In genomic region chr15:78065284-78065872, GRCh38 we compare ENCODE assay signal across 9 cellular contexts. TPM values are rescaled to one million over a fixed set of nuclear protein-coding genes. Genes with fewer than 3 reads are reported as not detected.
DNase-seq lines count a peak whose midpoint lies in the region; ATAC-seq, FAIRE-seq and TF ChIP-seq lines count a peak whose summit lies in the region.
"Had no signal": no experiment of that assay in that cellular context is flagged by ENCODE, and none has a peak within 500 bp of the region (broad histone marks: within the 10 kb centered on the region; RNA-seq: fewer than 3 reads in every experiment).

No MANE protein-coding gene starts in this region.

- no peaks in the 10 kb centered on the region for H3K9me1 ChIP-seq in endothelial cell of umbilical vein (replicated peaks; ENCODE audit: control insufficient read depth, extremely low read depth, insufficient read depth, low read length)

- POLR2A ChIA-PET in endothelial cell of umbilical vein (lab: Charles Lee) = no interaction called here

- dilution Hi-C loops in endothelial cell of umbilical vein (cut with MboI; ENCODE audit: extremely low pct_ligation_motif_present, low sequenced_read_pairs) = no loop called here

- H3K4me3 ChIP-seq in GM06990 (replicated peaks; ENCODE audit: low read depth, low read length) (peak overlapping the region; percentile 49), Peyer's patch (peak overlapping the region in 1 of 4 donors; percentile 20), endothelial cell of umbilical vein (replicated peaks in 1 of 3; ENCODE audit: insufficient read depth in 1 of 3, low read depth in 1 of 3, low read length in 3 of 3) (no peak overlapping the region)

- peak overlapping the region; percentile 39 for H3K4me2 ChIP-seq in endothelial cell of umbilical vein (ENCODE audit: insufficient read depth, low read length)

- TF ChIP-seq POLR2A in Peyer's patch (IDR thresholded peaks at IDR 0.05) = no peak
- no peak for TF ChIP-seq POLR2A in endothelial cell of umbilical vein (IDR thresholded peaks at IDR 0.05; ENCODE audit: low read depth, low read length)

- ATAC-seq in GM19035 (IDR thresholded peaks at IDR 0.05; ENCODE audit: unreplicated experiment) (no peak), HG03175 (IDR thresholded peaks at IDR 0.05; ENCODE audit: unreplicated experiment) (no peak), HG03442 (IDR thresholded peaks at IDR 0.05; ENCODE audit: unreplicated experiment) (no peak)

- DNase-seq in GM06990 (ENCODE audit: extremely low read depth, insufficient read length) = no peak
- peak in 1 of 3 donors; percentile 79 for DNase-seq in Peyer's patch
- peak; percentile 68 for DNase-seq in endothelial cell of umbilical vein (ENCODE audit: low read depth, low spot score)
- DNase-seq in myocyte (ENCODE audit: low read depth) = peak; percentile 98
- DNase-seq in OCI-M2 (lab: John Stamatoyannopoulos, UW; ENCODE audit: unreplicated experiment) = no peak

- no peaks in the 10 kb centered on the region for H3K27me3 ChIP-seq in GM06990 (replicated peaks; ENCODE audit: control insufficient read depth, insufficient read depth, low read length)
- no peaks in the 10 kb centered on the region for H3K27me3 ChIP-seq in Peyer's patch
- no peaks in the 10 kb centered on the region for H3K27me3 ChIP-seq in endothelial cell of umbilical vein (ENCODE audit: control insufficient read depth in 2 of 2, insufficient read depth in 2 of 2, low read length in 2 of 2)

- FAIRE-seq in endothelial cell of umbilical vein (lab: Jason Lieb, UNC) = peak; percentile 74

- H3K36me3 ChIP-seq in GM06990 (ENCODE audit: control insufficient read depth, insufficient read depth, low read length) (no peaks in the 10 kb centered on the region), Peyer's patch (no peaks in the 10 kb centered on the region), endothelial cell of umbilical vein (ENCODE audit: control insufficient read depth in 2 of 2, extremely low read depth in 1 of 2, insufficient read depth in 2 of 2, low read length in 2 of 2) (no peaks in the 10 kb centered on the region)

- no TSS peak for BruUV-seq in endothelial cell of umbilical vein (replicated peaks; lab: Mats Ljungman, UMichigan)

- no peak for TF ChIP-seq CTCF in GM06990 (IDR thresholded peaks at IDR 0.05; ENCODE audit: insufficient read depth, low read length, poor library complexity, severe bottlenecking)
- no peak for TF ChIP-seq CTCF in Peyer's patch (IDR thresholded peaks at IDR 0.05)
- no peak for TF ChIP-seq CTCF in endothelial cell of umbilical vein (IDR thresholded peaks at IDR 0.05; ENCODE audit: extremely low read depth in 1 of 2, insufficient read depth in 1 of 2, low read depth in 1 of 2, low read length in 2 of 2)

- H3K9ac ChIP-seq in endothelial cell of umbilical vein (replicated peaks; ENCODE audit: extremely low read depth, insufficient read depth, low read length) = peak overlapping the region; percentile 16

- no peak overlapping the region for H2AFZ ChIP-seq in endothelial cell of umbilical vein (ENCODE audit: low read depth, low read length)

- H3K79me2 ChIP-seq in endothelial cell of umbilical vein (ENCODE audit: control insufficient read depth, insufficient read depth, low read length) = peaks cover 82% of the 10 kb centered on the region

- H3K9me3 ChIP-seq in Peyer's patch (no peaks in the 10 kb centered on the region), endothelial cell of umbilical vein (replicated peaks; ENCODE audit: control insufficient read depth, insufficient read depth, low read length) (no peaks in the 10 kb centered on the region)

- intact Hi-C loops in endothelial cell of umbilical vein (cut with micrococcal nuclease) = loop anchor here (2.0 kb wide), 1 partner anchor 15 kb away; no protein-coding TSS in a partner anchor

- H4K20me1 ChIP-seq in endothelial cell of umbilical vein (replicated peaks; ENCODE audit: control insufficient read depth, extremely low read depth, insufficient read depth, low read length) = no peaks in the 10 kb centered on the region

- H3K27ac ChIP-seq in Peyer's patch = peak overlapping the region; percentile 70 to 87 (median 80)
- H3K27ac ChIP-seq in endothelial cell of umbilical vein (ENCODE audit: insufficient read depth, low read depth, low read length) = peak overlapping the region; percentile 27

- H3K4me1 ChIP-seq in Peyer's patch = peaks cover 6 to 93% (median 34%) of the 10 kb centered on the region in 4 donors
- peaks cover 61% of the 10 kb centered on the region for H3K4me1 ChIP-seq in endothelial cell of umbilical vein (ENCODE audit: control insufficient read depth, extremely low read depth, insufficient read depth, low read length)

- CTCF ChIA-PET in endothelial cell of umbilical vein (lab: Charles Lee) = interaction anchor here (0.6 to 1.0 kb wide), 3 partner anchors 13 to 30 kb away, joined by 3 to 6 read pairs (median 3); no protein-coding TSS in a partner anchor

TF ChIP-seq in endothelial cell of umbilical vein, 7 proteins besides CTCF, POLR2A, EP300 and RAD21:
- TF ChIP-seq, protein P1, sequence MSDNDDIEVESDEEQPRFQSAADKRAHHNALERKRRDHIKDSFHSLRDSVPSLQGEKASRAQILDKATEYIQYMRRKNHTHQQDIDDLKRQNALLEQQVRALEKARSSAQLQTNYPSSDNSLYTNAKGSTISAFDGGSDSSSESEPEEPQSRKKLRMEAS (IDR thresholded peaks at IDR 0.05; ENCODE audit: insufficient read depth, insufficient read length) = no peak
- TF ChIP-seq POLR2AphosphoS5 (IDR thresholded peaks at IDR 0.05; ENCODE audit: insufficient read depth, low read depth, low read length) = peak; percentile 52

RNA-seq across cellular contexts. Expression of gene TBC1D2B, which starts 12.1 kb away (rescaled TPM):
- total RNA-seq in Peyer's patch (10 to 100 TPM; 52.9 to 94.9 (median 72.4) TPM), endothelial cell of umbilical vein (45.4 and 46.1 TPM in 2 replicates), myocyte (24.4 and 41.3 TPM in 2 replicates)
- 30.1 and 30.8 TPM in 2 replicates for polyA plus RNA-seq in endothelial cell of umbilical vein
- polyA plus RNA-seq in endothelial cell of umbilical vein (2011; cell fraction: cytosol; rRNA removed) = 22.8 and 24.3 TPM in 2 replicates
- polyA plus RNA-seq in endothelial cell of umbilical vein (2011; cell fraction: nucleus; rRNA removed) = 96.5 and 114 TPM in 2 replicates
- 25.8 and 28.4 TPM in 2 replicates for polyA plus RNA-seq in endothelial cell of umbilical vein (2012)
- 55.3 and 60.7 TPM in 2 replicates for polyA minus RNA-seq in endothelial cell of umbilical vein
- polyA minus RNA-seq in endothelial cell of umbilical vein (2011; cell fraction: cytosol; rRNA and poly(A)+ RNA removed) = 10.5 TPM
- 61.2 and 71.6 TPM in 2 replicates for polyA minus RNA-seq in endothelial cell of umbilical vein (2011; cell fraction: nucleus; rRNA and poly(A)+ RNA removed)
- polyA plus RNA-seq in myocyte (2012) = 61.3 TPM

RNA-seq across cellular contexts. Expression of gene SH2D7, which starts 27.0 kb away (rescaled TPM):
- total RNA-seq in Peyer's patch (1 to 10 TPM; 3.3 to 7.7 (median 4.6) TPM), endothelial cell of umbilical vein (not detected in 2 replicates), myocyte (0.16 and 0.31 TPM in 2 replicates)
- not detected in 2 replicates for polyA plus RNA-seq in endothelial cell of umbilical vein
- polyA plus RNA-seq in endothelial cell of umbilical vein (2011; cell fraction: cytosol; rRNA removed) = not detected in 2 replicates
- not detected in 2 replicates for polyA plus RNA-seq in endothelial cell of umbilical vein (2011; cell fraction: nucleus; rRNA removed)
- polyA plus RNA-seq in endothelial cell of umbilical vein (2012) = 0.08 TPM in 1 of 2 replicates, not detected in the other
- not detected in 2 replicates for polyA minus RNA-seq in endothelial cell of umbilical vein
- polyA minus RNA-seq in endothelial cell of umbilical vein (2011; cell fraction: cytosol; rRNA and poly(A)+ RNA removed) = not detected
- not detected in 2 replicates for polyA minus RNA-seq in endothelial cell of umbilical vein (2011; cell fraction: nucleus; rRNA and poly(A)+ RNA removed)
- polyA plus RNA-seq in myocyte (2012) = 0.24 TPM
- total RNA-seq: NCI-H460 had no signal

Comparison
In these comparisons a context has a peak if more than half of its experiments do, and no peak if none do; other contexts are left out.
1. DNase-seq: peak in endothelial cell of umbilical vein (single experiment) and myocyte (single experiment); none in GM06990 (single experiment) and OCI-M2 (single experiment).